Comparison of ENCODE assay signal across 1 cellular context in genomic region chr5:178307266-178308045, GRCh38.
TF ChIP-seq lines count a peak whose summit lies in the region.

No MANE protein-coding gene starts in this region.

TF ChIP-seq in IMR-90, 13 proteins besides CTCF, POLR2A, EP300 and RAD21:
- TF ChIP-seq MAFK (IDR thresholded peaks at IDR 0.05; ENCODE audit: low read depth, low read length) = no peak
- TF ChIP-seq NFE2L2 (IDR thresholded peaks at IDR 0.05; ENCODE audit: low read depth, low read length) = no peak
- TF ChIP-seq RFX5 (IDR thresholded peaks at IDR 0.05; ENCODE audit: low read depth, low read length) = no peak
- no peak for TF ChIP-seq FOS (IDR thresholded peaks at IDR 0.05; ENCODE audit: low read depth, low read length)
- TF ChIP-seq SMC3 (IDR thresholded peaks at IDR 0.05; ENCODE audit: low read depth, low read length) = no peak
- no peak for TF ChIP-seq USF2 (IDR thresholded peaks at IDR 0.05; ENCODE audit: low read depth, low read length)
- TF ChIP-seq ELK1 (IDR thresholded peaks at IDR 0.05; ENCODE audit: borderline replicate concordance, low read depth, low read length) = no peak
- TF ChIP-seq CHD1 (IDR thresholded peaks at IDR 0.05; ENCODE audit: low read depth, low read length) = no peak
- TF ChIP-seq CEBPB (IDR thresholded peaks at IDR 0.05; ENCODE audit: low read depth, low read length) = no peak
- TF ChIP-seq MXI1 (IDR thresholded peaks at IDR 0.05; ENCODE audit: borderline replicate concordance, low read depth, low read length) = no peak
- TF ChIP-seq BHLHE40 (IDR thresholded peaks at IDR 0.05; ENCODE audit: low read depth, low read length) = no peak
- no peak for TF ChIP-seq RCOR1 (IDR thresholded peaks at IDR 0.05; ENCODE audit: insufficient replicate concordance, low read length)
- no peak for TF ChIP-seq MAZ (IDR thresholded peaks at IDR 0.05; ENCODE audit: borderline replicate concordance, low read depth, low read length)
